Comparison of ENCODE assay signal across 4 cellular contexts in the genomic region with DNA sequence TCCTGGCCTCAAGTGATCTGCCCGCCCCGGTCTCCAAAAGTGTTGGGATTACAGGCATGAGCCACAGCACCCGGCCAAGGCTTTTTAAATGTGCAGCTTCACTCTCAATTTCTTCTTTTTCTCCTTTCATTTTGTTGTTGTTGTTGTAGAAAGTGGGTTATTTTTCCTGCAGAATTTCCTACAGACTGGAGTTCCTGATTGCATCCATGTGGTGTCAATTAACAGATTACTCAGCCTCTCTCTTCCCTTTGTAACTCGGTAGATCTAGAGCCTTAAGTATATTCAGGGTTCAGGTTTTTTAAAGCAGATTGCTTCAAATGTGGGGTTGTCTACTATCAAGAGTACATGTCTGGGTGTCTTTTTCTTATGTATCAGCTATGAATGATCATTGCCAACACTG. TPM values are rescaled to one million over a fixed set of nuclear protein-coding genes. Genes with fewer than 3 reads are reported as not detected.
"Had no signal": no experiment of that assay in that cellular context is flagged by ENCODE, and none has a peak within 500 bp of the region (broad histone marks: within the 10 kb centered on the region; RNA-seq: fewer than 3 reads in every experiment).

No MANE protein-coding gene starts in this region.

RNA-seq across cellular contexts. Expression of gene S100A7, which starts 11.6 kb away (rescaled TPM):
- total RNA-seq: H9, HT-29, IMR-90, K562 had no signal
- polyA plus RNA-seq: IMR-90, K562 had no signal

RNA-seq across cellular contexts. Expression of gene S100A7A, which starts 32.5 kb away (rescaled TPM):
- total RNA-seq: H9, HT-29, IMR-90, K562 had no signal
- polyA plus RNA-seq: IMR-90, K562 had no signal

RNA-seq across cellular contexts. Expression of gene S100A8, which starts 58.0 kb away (rescaled TPM):
- total RNA-seq: H9, HT-29, IMR-90 had no signal
- polyA plus RNA-seq: IMR-90 had no signal
